ENCODE assay signal across 1 cellular context in genomic region chr3:52536369-52537164, GRCh38.
A peak's percentile ranks its signal among the peaks of the same experiment; 100 is the strongest.
TF ChIP-seq lines count a peak whose summit lies in the region.

TSS of gene UQCC5 (plus strand) at chr3:52536605. CDS start at chr3:52536756, 151 bp downstream.

TF ChIP-seq in HepG2, 621 proteins besides CTCF, POLR2A, EP300 and RAD21 (continued from another document and continues in another):
- TF ChIP-seq KIAA2018 (CRISPR knock-in tag; IDR thresholded peaks at IDR 0.05; ENCODE audit: borderline replicate concordance) (no peak), E2F1 (CRISPR knock-in tag; IDR thresholded peaks at IDR 0.05) (no peak; the same call in 1 of the 2 replicates), ZMAT3 (CRISPR knock-in tag; conservative IDR thresholded peaks at IDR 0.05) (peak; percentile 90; the same call in 1 of the 2 replicates), ZBTB8A (CRISPR knock-in tag; IDR thresholded peaks at IDR 0.05; ENCODE audit: borderline replicate concordance, low read depth) (peak; percentile 94; the same call in 1 of the 2 replicates), CENPX (CRISPR knock-in tag; IDR thresholded peaks at IDR 0.05) (no peak), JARID2 (CRISPR knock-in tag; IDR thresholded peaks at IDR 0.05; ENCODE audit: insufficient replicate concordance) (no peak), ZNF616 (CRISPR knock-in tag; IDR thresholded peaks at IDR 0.05; ENCODE audit: low read depth) (peak; percentile 90), TOPORS (CRISPR knock-in tag; IDR thresholded peaks at IDR 0.05) (no peak), ZNF556 (CRISPR knock-in tag; IDR thresholded peaks at IDR 0.05; ENCODE audit: borderline replicate concordance) (peak; percentile 60; the same call in 1 of the 2 replicates), FOXK1 (CRISPR knock-in tag; IDR thresholded peaks at IDR 0.05; ENCODE audit: borderline replicate concordance, low read depth) (no peak), ZNF205 (CRISPR knock-in tag; IDR thresholded peaks at IDR 0.05) (0 out of 2 replicates have a peak, but pooled peaks have one; percentile 20), ETS1 (CRISPR knock-in tag; IDR thresholded peaks at IDR 0.05) (peak; percentile 91; the same call in 1 of the 2 replicates), GLMP (CRISPR knock-in tag; IDR thresholded peaks at IDR 0.05; ENCODE audit: borderline replicate concordance) (no peak), ZNF431 (CRISPR knock-in tag; IDR thresholded peaks at IDR 0.05; ENCODE audit: borderline replicate concordance, low read depth) (no peak; the same call in 1 of the 2 replicates), NCOA5 (CRISPR knock-in tag; IDR thresholded peaks at IDR 0.05) (no peak; the same call in 1 of the 2 replicates), ATF5 (CRISPR knock-in tag; IDR thresholded peaks at IDR 0.05; ENCODE audit: low read depth) (0 out of 2 replicates have a peak, but pooled peaks have one; percentile 65), FOXM1 (CRISPR knock-in tag; IDR thresholded peaks at IDR 0.05) (no peak), NR3C1 (CRISPR knock-in tag; IDR thresholded peaks at IDR 0.05) (no peak), KLF6 (CRISPR knock-in tag; IDR thresholded peaks at IDR 0.05) (peak; percentile 92), BRCA1 (CRISPR knock-in tag; IDR thresholded peaks at IDR 0.05) (no peak; the same call in 1 of the 2 replicates), KMT2B (CRISPR knock-in tag; IDR thresholded peaks at IDR 0.05) (peak; percentile 78; the same call in 1 of the 2 replicates), NONO (IDR thresholded peaks at IDR 0.05) (no peak), NONO (CRISPR knock-in tag; conservative IDR thresholded peaks at IDR 0.05) (peak; percentile 90), MXD4 (CRISPR knock-in tag; IDR thresholded peaks at IDR 0.05) (peak; percentile 87), ISX (CRISPR knock-in tag; conservative IDR thresholded peaks at IDR 0.05) (0 out of 2 replicates have a peak, but pooled peaks have one; percentile 25), ZFP91 (CRISPR knock-in tag; IDR thresholded peaks at IDR 0.05; ENCODE audit: borderline replicate concordance) (peak; percentile 84), ZNF724P (CRISPR knock-in tag; IDR thresholded peaks at IDR 0.05; ENCODE audit: borderline replicate concordance) (peak; percentile 88), TFDP2 (CRISPR knock-in tag; IDR thresholded peaks at IDR 0.05) (peak; percentile 75), TAF1 (CRISPR knock-in tag; IDR thresholded peaks at IDR 0.05) (peak; percentile 96), CCDC6 (CRISPR knock-in tag; IDR thresholded peaks at IDR 0.05) (peak; percentile 99), ATF7 (IDR thresholded peaks at IDR 0.05) (no peak), ATF7 (CRISPR knock-in tag; IDR thresholded peaks at IDR 0.05) (no peak), SMARCE1 (IDR thresholded peaks at IDR 0.05; ENCODE audit: borderline replicate concordance) (no peak), JUN (CRISPR knock-in tag; IDR thresholded peaks at IDR 0.05) (no peak), ZBTB10 (CRISPR knock-in tag; IDR thresholded peaks at IDR 0.05; ENCODE audit: borderline replicate concordance) (no peak; the same call in 1 of the 2 replicates), MNT (IDR thresholded peaks at IDR 0.05) (peak; percentile 93), ZNF75D (CRISPR knock-in tag; IDR thresholded peaks at IDR 0.05; ENCODE audit: borderline replicate concordance) (no peak), ZNF704 (CRISPR knock-in tag; IDR thresholded peaks at IDR 0.05; ENCODE audit: borderline replicate concordance) (peak; percentile 83), ZNF850 (CRISPR knock-in tag; conservative IDR thresholded peaks at IDR 0.05) (0 out of 2 replicates have a peak, but pooled peaks have one; percentile 62), RBAK (CRISPR knock-in tag; IDR thresholded peaks at IDR 0.05) (no peak), PHF21A (CRISPR knock-in tag; IDR thresholded peaks at IDR 0.05) (no peak; the same call in 1 of the 2 replicates)
